24 cellular contexts compared by ENCODE assay signal in the genomic region with DNA sequence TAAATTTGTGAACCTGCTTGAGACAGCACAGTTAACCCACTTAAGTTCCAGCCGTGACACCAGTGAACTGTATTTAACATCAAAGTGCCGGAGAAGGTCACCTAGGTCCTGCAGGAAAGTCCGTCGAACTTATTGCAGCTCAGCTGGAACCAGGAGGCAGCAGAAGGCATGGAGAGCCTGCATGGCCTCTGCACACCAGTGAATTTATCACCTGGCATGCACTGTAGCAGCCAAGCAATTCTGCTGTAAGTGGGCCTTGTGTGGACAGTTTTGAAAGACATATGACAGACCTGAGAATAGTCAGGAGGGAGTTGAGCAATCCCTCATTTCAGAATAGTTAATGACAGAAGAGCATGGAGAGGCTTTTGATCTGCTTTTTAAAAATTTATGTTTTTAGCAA.
"Had no signal": no experiment of that assay in that cellular context is flagged by ENCODE, and none has a peak within 500 bp of the region (broad histone marks: within the 10 kb centered on the region; RNA-seq: fewer than 3 reads in every experiment).

No MANE protein-coding gene starts in this region.

- H3K36me3 ChIP-seq: esophagus squamous epithelium, heart right ventricle, left ventricle myocardium inferior, lower lobe of right lung, neural progenitor cell, prostate gland, right lobe of liver, transverse colon, vagina had no signal

- H3K27ac ChIP-seq: esophagus squamous epithelium, heart right ventricle, left ventricle myocardium inferior, lower lobe of right lung, neural progenitor cell, prostate gland, right lobe of liver, testis, transverse colon, vagina had no signal

- H3K9ac ChIP-seq: neural progenitor cell had no signal

- H3K9me3 ChIP-seq: esophagus squamous epithelium, heart right ventricle, left ventricle myocardium inferior, lower lobe of right lung, prostate gland, right lobe of liver, testis, transverse colon, vagina had no signal

- ATAC-seq: effector memory CD8-positive, alpha-beta T cell; left colon; lower lobe of right lung; natural killer cell; right lobe of liver; stimulated activated memory B cell treated with anti-CD40 and anti-IgM and Interleukin-4, amounts not matched to agents 10 μg/mL and 1 μg/mL and 100 μg/mL, for 72 hours; stimulated activated naive CD8-positive, alpha-beta T cell treated with anti-CD3 and anti-CD28 coated beads, Interleukin-15, Interleukin-2, amounts not matched to agents 100 U/mL and 50 U/mL, for 24 hours had no signal

- H3K4me2 ChIP-seq: neural progenitor cell, smooth muscle cell had no signal

- H3K27me3 ChIP-seq: esophagus squamous epithelium, heart right ventricle, neural progenitor cell, right lobe of liver, testis, transverse colon, vagina had no signal

- H3K4me1 ChIP-seq: neural progenitor cell, prostate gland had no signal

- H2AFZ ChIP-seq: neural progenitor cell had no signal

- DNase-seq: cortex of kidney; effector memory CD8-positive, alpha-beta T cell; erythroblast; esophagus squamous epithelium; foreskin melanocyte; glutamatergic neuron; heart right ventricle; hippocampal formation; left colon; left ventricle myocardium inferior; lower lobe of right lung; natural killer cell; right lobe of liver; stimulated activated CD4-positive, alpha-beta T cell treated with anti-CD3 and anti-CD28 coated beads, Interleukin-2, amount 100 ng/mL, for 24 hours; stimulated activated CD4-positive, alpha-beta T cell treated with anti-CD3 and anti-CD28 coated beads, Interleukin-4, amount 100 ng/mL, for 4 hours; stimulated activated naive CD8-positive, alpha-beta T cell treated with anti-CD3 and anti-CD28 coated beads, Interleukin-15, Interleukin-2, amounts not matched to agents 100 U/mL and 50 U/mL, for 24 hours; substantia nigra; testis; transverse colon had no signal

- H3K4me3 ChIP-seq: esophagus squamous epithelium, heart right ventricle, left ventricle myocardium inferior, lower lobe of right lung, neural progenitor cell, prostate gland, right lobe of liver, smooth muscle cell, testis, transverse colon, vagina had no signal
